8 cellular contexts compared by ENCODE assay signal in the genomic region with DNA sequence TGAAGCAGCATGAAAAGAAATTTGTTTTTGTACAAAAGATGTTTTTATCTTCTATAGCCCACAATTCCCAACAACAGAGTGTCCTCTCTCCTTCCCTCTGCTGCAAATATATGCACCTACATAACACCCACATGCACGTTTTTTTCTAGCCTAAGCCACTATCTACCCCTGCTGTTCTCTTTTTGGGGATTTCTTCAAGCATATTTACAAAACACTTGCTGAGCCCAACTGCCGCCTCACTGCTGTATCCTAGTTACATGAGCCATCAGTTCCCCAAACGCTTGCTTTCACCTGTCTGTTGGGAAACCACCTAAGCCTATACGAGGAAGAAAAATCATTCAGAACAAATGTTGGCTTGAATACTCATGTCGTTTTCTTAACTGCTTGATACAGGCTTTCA.
DNase-seq lines count a peak whose midpoint lies in the region; ATAC-seq and TF ChIP-seq lines count a peak whose summit lies in the region.
"Had no signal": no experiment of that assay in that cellular context is flagged by ENCODE, and none has a peak within 500 bp of the region (broad histone marks: within the 10 kb centered on the region; RNA-seq: fewer than 3 reads in every experiment).

No MANE protein-coding gene starts in this region.

- WGBS in ovary, 3 donors, result 42 to 57% (median 53%) methylated on average over 5 of the region's 5 CpGs

- no peaks in the 10 kb centered on the region for H3K36me3 ChIP-seq in ovary

- TF ChIP-seq EP300 in ovary (IDR thresholded peaks at IDR 0.05), result no peak

- no peaks in the 10 kb centered on the region for H3K27me3 ChIP-seq in ovary

- no peak for TF ChIP-seq POLR2A in ovary (IDR thresholded peaks at IDR 0.05)

- H3K4me1 ChIP-seq in ovary (ENCODE audit: insufficient read depth), result no peaks in the 10 kb centered on the region

- ATAC-seq in GM18511 (IDR thresholded peaks at IDR 0.05; ENCODE audit: unreplicated experiment) (peak; percentile 82), GM19468 (IDR thresholded peaks at IDR 0.05; ENCODE audit: extremely low read depth, unreplicated experiment) (peak; percentile 73), HG03196 (IDR thresholded peaks at IDR 0.05; ENCODE audit: unreplicated experiment) (peak; percentile 59)

- H3K9me3 ChIP-seq in ovary, result no peaks in the 10 kb centered on the region

- no peak overlapping the region for H3K4me3 ChIP-seq in ovary

- peak; percentile 16 for DNase-seq in germinal center (ENCODE audit: low spot score)
- no peak for DNase-seq in HT-29 (ENCODE audit: low spot score)
- no peak for DNase-seq in AG20443 (ENCODE audit: low spot score)
- no peak for DNase-seq in ovary
- DNase-seq: activated T-cell treated with anti-CD3 and anti-CD28 coated beads, Interleukin-2, amount 50 U/mL, for 4 hours had no signal

- TF ChIP-seq CTCF in ovary (IDR thresholded peaks at IDR 0.05), result no peak

- H3K27ac ChIP-seq in ovary, result no peak overlapping the region

- intact Hi-C loops in ovary (cut with DNase I), result no loop called here
